16 cellular contexts compared by ENCODE assay signal in genomic region chr3:34078418-34078817, GRCh38.
"Had no signal": no experiment of that assay in that cellular context is flagged by ENCODE, and none has a peak within 500 bp of the region (broad histone marks: within the 10 kb centered on the region; RNA-seq: fewer than 3 reads in every experiment).

No MANE protein-coding gene starts in this region.

- H3K27me3 Mint-ChIP-seq: stimulated activated naive B cell treated with anti-CD40 and anti-IgM and Interleukin-4, amounts not matched to agents 10 μg/mL and 1 μg/mL and 100 μg/mL, for 72 hours; stimulated activated naive CD8-positive, alpha-beta T cell treated with anti-CD3 and anti-CD28 coated beads, Interleukin-15, amount 100 ng/mL, for 72 hours had no signal

- H3K9me3 Mint-ChIP-seq: stimulated activated naive B cell treated with anti-CD40 and anti-IgM and Interleukin-4, amounts not matched to agents 10 μg/mL and 1 μg/mL and 100 μg/mL, for 72 hours had no signal

- ATAC-seq: heart right ventricle; left lung; mucosa of descending colon; naive thymus-derived CD8-positive, alpha-beta T cell; psoas muscle; stimulated activated naive CD8-positive, alpha-beta T cell treated with anti-CD3 and anti-CD28 coated beads, Interleukin-15, amount 100 ng/mL, for 72 hours had no signal

- H3K4me1 Mint-ChIP-seq: stimulated activated naive CD8-positive, alpha-beta T cell treated with anti-CD3 and anti-CD28 coated beads, Interleukin-15, amount 100 ng/mL, for 72 hours had no signal

- H3K27ac Mint-ChIP-seq: naive thymus-derived CD8-positive, alpha-beta T cell; stimulated activated naive B cell treated with anti-CD40 and anti-IgM and Interleukin-4, amounts not matched to agents 10 μg/mL and 1 μg/mL and 100 μg/mL, for 72 hours; stimulated activated naive CD8-positive, alpha-beta T cell treated with anti-CD3 and anti-CD28 coated beads, Interleukin-15, amount 100 ng/mL, for 72 hours had no signal

- FAIRE-seq: frontal cortex had no signal

- H3K4me3 Mint-ChIP-seq: naive thymus-derived CD8-positive, alpha-beta T cell; stimulated activated naive B cell treated with anti-CD40 and anti-IgM and Interleukin-4, amounts not matched to agents 10 μg/mL and 1 μg/mL and 100 μg/mL, for 72 hours; stimulated activated naive CD8-positive, alpha-beta T cell treated with anti-CD3 and anti-CD28 coated beads, Interleukin-15, amount 100 ng/mL, for 72 hours had no signal

- DNase-seq: cortex of kidney; effector CD8-positive, alpha-beta T cell; heart right ventricle; hypothalamus; islet precursor cell; left lung; mucosa of descending colon; naive thymus-derived CD8-positive, alpha-beta T cell; psoas muscle; sigmoid colon; stimulated activated CD4-positive, alpha-beta T cell treated with anti-CD3 and anti-CD28 coated beads, Interleukin-2, amount 100 ng/mL, for 24 hours; stimulated activated CD4-positive, alpha-beta T cell treated with anti-CD3 and anti-CD28 coated beads, Interleukin-4, amount 100 ng/mL, for 4 hours; stimulated activated naive B cell treated with anti-CD40 and anti-IgM and Interleukin-4, amounts not matched to agents 10 μg/mL and 1 μg/mL and 100 μg/mL, for 72 hours; stimulated activated naive CD8-positive, alpha-beta T cell treated with anti-CD3 and anti-CD28 coated beads, Interleukin-15, amount 100 ng/mL, for 72 hours; testis had no signal

- H3K36me3 Mint-ChIP-seq: naive thymus-derived CD8-positive, alpha-beta T cell; stimulated activated naive B cell treated with anti-CD40 and anti-IgM and Interleukin-4, amounts not matched to agents 10 μg/mL and 1 μg/mL and 100 μg/mL, for 72 hours had no signal
